In genomic region chr5:132673939-132674630, GRCh38 we compare ENCODE assay signal across 11 cellular contexts. TPM values are rescaled to one million over a fixed set of nuclear protein-coding genes. Genes with fewer than 3 reads are reported as not detected.
DNase-seq lines count a peak whose midpoint lies in the region; FAIRE-seq and TF ChIP-seq lines count a peak whose summit lies in the region.
"Had no signal": no experiment of that assay in that cellular context is flagged by ENCODE, and none has a peak within 500 bp of the region (broad histone marks: within the 10 kb centered on the region; RNA-seq: fewer than 3 reads in every experiment).

Gene IL4, plus strand, starts transcription at chr5:132673989. Its CDS starts 62 bp downstream, at chr5:132674051.

- H3K9me3 ChIP-seq in SJSA1 (replicated peaks) = no peaks in the 10 kb centered on the region
- H3K9me3 ChIP-seq in endothelial cell of umbilical vein (replicated peaks; ENCODE audit: control insufficient read depth, insufficient read depth, low read length) = no peaks in the 10 kb centered on the region
- H3K9me3 ChIP-seq in tibial artery = no peaks in the 10 kb centered on the region

- no peak for FAIRE-seq in endothelial cell of umbilical vein (lab: Jason Lieb, UNC)

- H4K20me1 ChIP-seq in endothelial cell of umbilical vein (replicated peaks; ENCODE audit: control insufficient read depth, extremely low read depth, insufficient read depth, low read length) = no peaks in the 10 kb centered on the region

- H3K9me3 Mint-ChIP-seq in activated T-cell treated with anti-CD3 and anti-CD28 coated beads, Interleukin-2, amount 50 U/mL, for 24 hours = no peaks in the 10 kb centered on the region
- H3K9me3 Mint-ChIP-seq in progenitor cell of endocrine pancreas (ENCODE audit: low read depth) = no peaks in the 10 kb centered on the region
- H3K9me3 Mint-ChIP-seq: nephron had no signal

- peak within 1 kb of the TSS; percentile 82 for H3K27ac Mint-ChIP-seq in activated T-cell treated with anti-CD3 and anti-CD28 coated beads, Interleukin-2, amount 50 U/mL, for 24 hours
- H3K27ac Mint-ChIP-seq in progenitor cell of endocrine pancreas = no peak within 1 kb of the TSS

- peaks cover 22% of the 10 kb centered on the region for H3K4me1 Mint-ChIP-seq in activated T-cell treated with anti-CD3 and anti-CD28 coated beads, Interleukin-2, amount 50 U/mL, for 24 hours (ENCODE audit: low read depth)
- H3K4me1 Mint-ChIP-seq in progenitor cell of endocrine pancreas (ENCODE audit: low read depth) = peaks cover 2% of the 10 kb centered on the region

- H3K36me3 Mint-ChIP-seq in activated T-cell treated with anti-CD3 and anti-CD28 coated beads, Interleukin-2, amount 50 U/mL, for 24 hours (ENCODE audit: low read depth) = no peaks in the 10 kb centered on the region
- H3K36me3 Mint-ChIP-seq in progenitor cell of endocrine pancreas (ENCODE audit: insufficient read depth) = no peaks in the 10 kb centered on the region

- intact Hi-C loops in endothelial cell of umbilical vein (cut with micrococcal nuclease) (no loop called here), tibial artery (cut with DNase I; ENCODE audit: low total_unique reads) (loop anchor here (10.0 kb wide), 1 partner anchor 149 kb away; no protein-coding TSS in a partner anchor)

- TF ChIP-seq CTCF in endothelial cell of umbilical vein (IDR thresholded peaks at IDR 0.05; ENCODE audit: extremely low read depth in 1 of 2, insufficient read depth in 1 of 2, low read depth in 1 of 2, low read length in 2 of 2) = no peak
- no peak for TF ChIP-seq CTCF in tibial artery (IDR thresholded peaks at IDR 0.05)
- TF ChIP-seq CTCF in progenitor cell of endocrine pancreas (IDR thresholded peaks at IDR 0.05; ENCODE audit: unreplicated experiment) = no peak

- no peaks in the 10 kb centered on the region for H3K79me2 ChIP-seq in endothelial cell of umbilical vein (ENCODE audit: control insufficient read depth, insufficient read depth, low read length)

- H3K27ac ChIP-seq in SJSA1 = peak within 1 kb of the TSS; percentile 91
- peak within 1 kb of the TSS; percentile 29 for H3K27ac ChIP-seq in endothelial cell of umbilical vein (ENCODE audit: insufficient read depth, low read depth, low read length)
- H3K27ac ChIP-seq in tibial artery = peak within 1 kb of the TSS; percentile 57 to 82
- H3K27ac ChIP-seq in caudate nucleus (ENCODE audit: low read depth, low read length) = no peak within 1 kb of the TSS

- no peak for TF ChIP-seq POLR2A in endothelial cell of umbilical vein (IDR thresholded peaks at IDR 0.05; ENCODE audit: low read depth, low read length)

- no peak within 1 kb of the TSS for H3K4me2 ChIP-seq in endothelial cell of umbilical vein (ENCODE audit: insufficient read depth, low read length)

- BruUV-seq in endothelial cell of umbilical vein (replicated peaks; lab: Mats Ljungman, UMichigan) = no TSS peak

- H3K4me3 Mint-ChIP-seq in activated T-cell treated with anti-CD3 and anti-CD28 coated beads, Interleukin-2, amount 50 U/mL, for 24 hours = peak within 1 kb of the TSS; percentile 34
- no peak within 1 kb of the TSS for H3K4me3 Mint-ChIP-seq in progenitor cell of endocrine pancreas (ENCODE audit: low read depth)
- H3K4me3 Mint-ChIP-seq: nephron had no signal

- H3K27me3 ChIP-seq in SJSA1 (replicated peaks) (no peaks in the 10 kb centered on the region), endothelial cell of umbilical vein (ENCODE audit: control insufficient read depth in 2 of 2, insufficient read depth in 2 of 2, low read length in 2 of 2) (no peaks in the 10 kb centered on the region), tibial artery (no peaks in the 10 kb centered on the region)

- peak within 1 kb of the TSS; percentile 28 for H2AFZ ChIP-seq in endothelial cell of umbilical vein (ENCODE audit: low read depth, low read length)

- DNase-seq in activated T-cell treated with anti-CD3 and anti-CD28 coated beads, Interleukin-2, amount 50 U/mL, for 24 hours = no peak
- DNase-seq in activated T-cell treated with anti-CD3 and anti-CD28 coated beads, Interleukin-2, amount 50 U/mL, for 1 hour = no peak
- DNase-seq in SJSA1 (ENCODE audit: low read depth in 1 of 2, low spot score in 2 of 2) (peak in 1 of 2 experiments; percentile 35), endothelial cell of umbilical vein (ENCODE audit: low read depth, low spot score) (no peak), tibial artery (peak in 1 of 2 donors; percentile 19), progenitor cell of endocrine pancreas (ENCODE audit: low spot score, unreplicated experiment) (no peak), NCI-H1105 treated with DMSO at 0.1 percent for 48 hours (lab: John Stamatoyannopoulos, UW) (no peak), caudate nucleus (lab: John Stamatoyannopoulos, UW) (no peak)
- DNase-seq: hippocampal formation, NCI-H1417 treated with DMSO at 0.1 percent for 48 hours had no signal

- CTCF ChIA-PET in endothelial cell of umbilical vein (lab: Charles Lee) = interaction anchor here (0.8 to 1.3 kb wide), 4 partner anchors 41 to 148 kb away, joined by 3 to 6 read pairs (median 4); no protein-coding TSS in a partner anchor

- dilution Hi-C loops in endothelial cell of umbilical vein (cut with MboI; ENCODE audit: extremely low pct_ligation_motif_present, low sequenced_read_pairs) = no loop called here

- H3K9me1 ChIP-seq in endothelial cell of umbilical vein (replicated peaks; ENCODE audit: control insufficient read depth, extremely low read depth, insufficient read depth, low read length) = no peaks in the 10 kb centered on the region

- H3K4me1 ChIP-seq in SJSA1 (replicated peaks) = peaks cover 49% of the 10 kb centered on the region
- peaks cover 13% of the 10 kb centered on the region for H3K4me1 ChIP-seq in endothelial cell of umbilical vein (ENCODE audit: control insufficient read depth, extremely low read depth, insufficient read depth, low read length)
- H3K4me1 ChIP-seq in tibial artery = peaks cover 0 to 46% (median 23%) of the 10 kb centered on the region in 4 donors

- H3K36me3 ChIP-seq in SJSA1 (no peaks in the 10 kb centered on the region), endothelial cell of umbilical vein (ENCODE audit: control insufficient read depth in 2 of 2, extremely low read depth in 1 of 2, insufficient read depth in 2 of 2, low read length in 2 of 2) (no peaks in the 10 kb centered on the region), tibial artery (no peaks in the 10 kb centered on the region)

- POLR2A ChIA-PET in endothelial cell of umbilical vein (lab: Charles Lee) = no interaction called here

- H3K27me3 Mint-ChIP-seq in activated T-cell treated with anti-CD3 and anti-CD28 coated beads, Interleukin-2, amount 50 U/mL, for 24 hours = no peaks in the 10 kb centered on the region
- H3K27me3 Mint-ChIP-seq in progenitor cell of endocrine pancreas = peaks cover 22% of the 10 kb centered on the region

- H3K9ac ChIP-seq in endothelial cell of umbilical vein (replicated peaks; ENCODE audit: extremely low read depth, insufficient read depth, low read length) = no peak within 1 kb of the TSS

- H3K4me3 ChIP-seq in SJSA1 (no peak within 1 kb of the TSS; the same call in 1 of the 2 replicates), endothelial cell of umbilical vein (replicated peaks in 1 of 3; ENCODE audit: insufficient read depth in 1 of 3, low read depth in 1 of 3, low read length in 3 of 3) (no peak within 1 kb of the TSS), tibial artery (peak within 1 kb of the TSS; percentile 20 to 27)

TF ChIP-seq in endothelial cell of umbilical vein, 7 proteins besides CTCF, POLR2A, EP300 and RAD21:
- TF ChIP-seq JUN (IDR thresholded peaks at IDR 0.05; ENCODE audit: borderline replicate concordance, insufficient read depth, insufficient read length, low read depth) = no peak
- TF ChIP-seq MAX (IDR thresholded peaks at IDR 0.05; ENCODE audit: insufficient read depth, insufficient read length) = no peak
- no peak for TF ChIP-seq GATA2 (IDR thresholded peaks at IDR 0.05; ENCODE audit: insufficient read depth, insufficient read length, low read depth, low read length)
- TF ChIP-seq MYC (IDR thresholded peaks at IDR 0.05; ENCODE audit: low read depth, low read length) = no peak
- no peak for TF ChIP-seq FOS (IDR thresholded peaks at IDR 0.05; ENCODE audit: borderline replicate concordance, insufficient read depth, low read length)

RNA-seq across cellular contexts. Expression of gene IL4, which starts in this region (rescaled TPM):
- total RNA-seq in SJSA1 (2014; rRNA removed; shearing (Covaris generic)) = not detected in 2 replicates
- total RNA-seq in endothelial cell of umbilical vein (not detected in 2 replicates), progenitor cell of endocrine pancreas (not detected in 2 replicates)
- not detected in 2 replicates for polyA plus RNA-seq in endothelial cell of umbilical vein
- not detected in 2 replicates for polyA plus RNA-seq in endothelial cell of umbilical vein (2011; cell fraction: cytosol; rRNA removed)
- polyA plus RNA-seq in endothelial cell of umbilical vein (2011; cell fraction: nucleus; rRNA removed) = not detected in 2 replicates
- not detected in 2 replicates for polyA plus RNA-seq in endothelial cell of umbilical vein (2012)
- not detected in 2 replicates for polyA minus RNA-seq in endothelial cell of umbilical vein
- polyA minus RNA-seq in endothelial cell of umbilical vein (2011; cell fraction: cytosol; rRNA and poly(A)+ RNA removed) = not detected
- polyA minus RNA-seq in endothelial cell of umbilical vein (2011; cell fraction: nucleus; rRNA and poly(A)+ RNA removed) = not detected in 2 replicates

Comparison
In these comparisons a context has a peak if more than half of its experiments do, and no peak if none do; other contexts are left out.
1. H3K4me3 ChIP-seq: peak in tibial artery (2 of 2); none in SJSA1 (single experiment) and endothelial cell of umbilical vein (0 of 3).